28 cellular contexts compared by ENCODE assay signal in the genomic region with DNA sequence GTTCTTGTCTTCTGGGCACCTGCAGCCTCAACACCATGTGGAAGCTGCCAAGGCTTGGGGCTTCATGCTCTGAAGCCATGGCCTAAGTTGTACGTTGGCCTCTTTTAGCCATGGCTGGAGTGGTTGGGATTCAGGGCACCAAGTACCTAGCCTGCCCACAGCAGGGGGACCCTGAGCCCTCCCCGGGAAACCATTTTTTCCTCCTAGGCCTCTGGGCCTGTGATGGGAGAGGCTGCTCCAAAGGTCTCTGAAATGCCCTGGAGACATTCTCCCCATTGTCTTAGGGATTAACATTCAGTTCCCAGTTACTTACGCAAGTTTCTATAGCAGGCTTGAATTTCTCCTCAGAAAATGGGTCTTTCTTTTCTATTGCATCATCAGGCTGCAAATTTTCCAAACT.
"Had no signal": no experiment of that assay in that cellular context is flagged by ENCODE, and none has a peak within 500 bp of the region (broad histone marks: within the 10 kb centered on the region; RNA-seq: fewer than 3 reads in every experiment).

No MANE protein-coding gene starts in this region.

- H3K4me1 ChIP-seq: colonic mucosa, esophagus muscularis mucosa, esophagus squamous epithelium, foreskin keratinocyte, gastrocnemius medialis, gastroesophageal sphincter, heart left ventricle, heart right ventricle had no signal

- H3K27me3 ChIP-seq: colonic mucosa, esophagus muscularis mucosa, esophagus squamous epithelium, foreskin keratinocyte, gastrocnemius medialis, gastroesophageal sphincter, heart left ventricle, heart right ventricle, hepatocyte had no signal

- H3K4me3 ChIP-seq: colonic mucosa, coronary artery, dorsolateral prefrontal cortex, esophagus muscularis mucosa, esophagus squamous epithelium, gastrocnemius medialis, gastroesophageal sphincter, heart left ventricle, heart right ventricle, hepatocyte had no signal

- H2AFZ ChIP-seq: hepatocyte had no signal

- ATAC-seq: effector memory CD8-positive, alpha-beta T cell; esophagus mucosa; foreskin keratinocyte; gastrocnemius medialis; gastroesophageal sphincter; heart left ventricle; heart right ventricle had no signal

- H3K79me2 ChIP-seq: hepatocyte had no signal

- H3K9me3 ChIP-seq: colonic mucosa, esophagus muscularis mucosa, gastrocnemius medialis, gastroesophageal sphincter had no signal

- H3K36me3 ChIP-seq: colonic mucosa, esophagus muscularis mucosa, esophagus squamous epithelium, gastrocnemius medialis, gastroesophageal sphincter, heart left ventricle, heart right ventricle had no signal

- H3K4me2 ChIP-seq: hepatocyte had no signal

- H3K4me1 Mint-ChIP-seq: endodermal cell had no signal

- H3K27ac ChIP-seq: colonic mucosa, coronary artery, dorsolateral prefrontal cortex, epithelial cell of prostate, esophagus muscularis mucosa, esophagus squamous epithelium, foreskin keratinocyte, gastrocnemius medialis, gastroesophageal sphincter, heart left ventricle, heart right ventricle, hepatocyte had no signal

- FAIRE-seq: endometrium, frontal cortex had no signal

- H3K27ac Mint-ChIP-seq: dendritic cell treated with granulocyte-macrophage colony-stimulating factor and Interleukin-4, amounts not matched to agents 40 ng/mL and 50 ng/mL, for 4 days; effector memory CD8-positive, alpha-beta T cell; endodermal cell had no signal

- H3K27me3 Mint-ChIP-seq: dendritic cell treated with granulocyte-macrophage colony-stimulating factor and Interleukin-4, amounts not matched to agents 40 ng/mL and 50 ng/mL, for 4 days; effector memory CD8-positive, alpha-beta T cell had no signal

- H3K4me3 Mint-ChIP-seq: dendritic cell treated with granulocyte-macrophage colony-stimulating factor and Interleukin-4, amounts not matched to agents 40 ng/mL and 50 ng/mL, for 4 days; effector memory CD8-positive, alpha-beta T cell; endodermal cell had no signal

- DNase-seq: colonic mucosa; cortex of kidney; dermis blood vessel endothelial cell; dorsolateral prefrontal cortex; effector CD4-positive, alpha-beta T cell; effector CD8-positive, alpha-beta T cell; effector memory CD4-positive, alpha-beta T cell; effector memory CD8-positive, alpha-beta T cell; endodermal cell; erythroblast; esophagus squamous epithelium; foreskin fibroblast; foreskin keratinocyte; foreskin melanocyte; gastrocnemius medialis; glutamatergic neuron; head of caudate nucleus; heart left ventricle; heart right ventricle had no signal
